In genomic region chr21:45010096-45010495, GRCh38 we compare ENCODE assay signal across 26 cellular contexts.
DNase-seq lines count a peak whose midpoint lies in the region; ATAC-seq and TF ChIP-seq lines count a peak whose summit lies in the region.
"Had no signal": no experiment of that assay in that cellular context is flagged by ENCODE, and none has a peak within 500 bp of the region (broad histone marks: within the 10 kb centered on the region; RNA-seq: fewer than 3 reads in every experiment).

No MANE protein-coding gene starts in this region.

- H3K9me3 ChIP-seq in heart right ventricle (peaks cover 0 to 16% (median 0%) of the 10 kb centered on the region in 11 donors), RWPE2 (ENCODE audit: severe bottlenecking) (no peaks in the 10 kb centered on the region)
- H3K9me3 ChIP-seq: stomach, upper lobe of left lung had no signal

- WGBS in heart right ventricle, 2 donors: 74 to 75% methylated on average over 3 of the region's 3 CpGs

- peak overlapping the region; percentile 3 for H3K27ac Mint-ChIP-seq in type B pancreatic cell
- H3K27ac Mint-ChIP-seq: B cell; effector memory CD8-positive, alpha-beta T cell; memory B cell; naive thymus-derived CD8-positive, alpha-beta T cell; T-helper 1 cell treated with Interleukin-12 subunit alpha and Interleukin-12 subunit beta and Interleukin-4 antibody, amounts not matched to agents 30 μg/mL and 1 μg/mL, for 36 hours had no signal

- no peaks in the 10 kb centered on the region for H3K36me3 Mint-ChIP-seq in type B pancreatic cell

- H3K4me3 ChIP-seq in heart right ventricle (no peak overlapping the region), RWPE2 (ENCODE audit: severe bottlenecking) (no peak overlapping the region)
- H3K4me3 ChIP-seq: stomach, upper lobe of left lung had no signal

- H3K4me3 Mint-ChIP-seq in type B pancreatic cell: peak overlapping the region; percentile 24
- H3K4me3 Mint-ChIP-seq: B cell; effector memory CD8-positive, alpha-beta T cell; memory B cell; naive thymus-derived CD8-positive, alpha-beta T cell; T-helper 1 cell treated with Interleukin-12 subunit alpha and Interleukin-12 subunit beta and Interleukin-4 antibody, amounts not matched to agents 30 μg/mL and 1 μg/mL, for 36 hours had no signal

- peaks cover 3 to 14% (median 10%) of the 10 kb centered on the region in 9 donors for H3K4me1 ChIP-seq in heart right ventricle
- H3K4me1 ChIP-seq in RWPE2 (ENCODE audit: insufficient read depth, poor library complexity, severe bottlenecking): peaks cover 32% of the 10 kb centered on the region
- peaks cover 31% of the 10 kb centered on the region for H3K4me1 ChIP-seq in foreskin keratinocyte
- H3K4me1 ChIP-seq: upper lobe of left lung had no signal

- H3K36me3 ChIP-seq in heart right ventricle: no peaks in the 10 kb centered on the region
- H3K36me3 ChIP-seq in RWPE2 (ENCODE audit: low read depth): no peaks in the 10 kb centered on the region
- H3K36me3 ChIP-seq: stomach, upper lobe of left lung, WERI-Rb-1 had no signal

- peaks cover 34% of the 10 kb centered on the region for H3K4me1 Mint-ChIP-seq in type B pancreatic cell (ENCODE audit: unreplicated experiment)
- H3K4me1 Mint-ChIP-seq: B cell had no signal

- peaks cover 13% of the 10 kb centered on the region for H3K27me3 Mint-ChIP-seq in type B pancreatic cell

- DNase-seq in left cardiac atrium (peak; percentile 16), heart right ventricle (no peak), RWPE2 (ENCODE audit: low spot score) (no peak), foreskin keratinocyte (peak; percentile 73 to 83), type B pancreatic cell (ENCODE audit: extremely low spot score, unreplicated experiment) (no peak), NCI-H2227 (lab: John Stamatoyannopoulos, UW; ENCODE audit: unreplicated experiment) (no peak), T1000 (lab: John Stamatoyannopoulos, UW) (no peak), dedifferentiated amniotic fluid mesenchymal stem cell (ENCODE audit: extremely low spot score) (no peak)
- DNase-seq: 8988T; activated CD4-positive, alpha-beta T cell treated with anti-CD3 and anti-CD28 coated beads, Interleukin-2, amount 50 U/mL, for 4 hours; activated naive CD4-positive, alpha-beta T cell; activated T-cell treated with anti-CD3 and anti-CD28 coated beads for 4 hours; anterior cingulate cortex; Calu3; cerebellar nuclear complex; effector memory CD8-positive, alpha-beta T cell; NCI-H2029; NCI-H524 treated with DMSO at 0.1 percent for 48 hours; stimulated activated CD4-positive, alpha-beta T cell treated with anti-CD3 and anti-CD28 coated beads, Interleukin-4, amount 100 ng/mL, for 1 hour; stomach; WERI-Rb-1 had no signal

- peak in 1 of 2 donors; percentile 42 for ATAC-seq in left cardiac atrium
- ATAC-seq in heart right ventricle: no peak
- no peak for ATAC-seq in RWPE2 (ENCODE audit: low read depth)
- peak; percentile 32 for ATAC-seq in foreskin keratinocyte
- ATAC-seq: effector memory CD8-positive, alpha-beta T cell; naive thymus-derived CD8-positive, alpha-beta T cell had no signal

- no peak for TF ChIP-seq CTCF in heart right ventricle (IDR thresholded peaks at IDR 0.05)
- TF ChIP-seq CTCF in RWPE2 (IDR thresholded peaks at IDR 0.05; ENCODE audit: poor library complexity, severe bottlenecking): no peak
- peak; percentile 30 for TF ChIP-seq CTCF in foreskin keratinocyte (conservative IDR thresholded peaks at IDR 0.05)
- TF ChIP-seq CTCF in type B pancreatic cell (conservative IDR thresholded peaks at IDR 0.05): peak; percentile 42

- H3K27ac ChIP-seq in heart right ventricle (no peak overlapping the region), RWPE2 (ENCODE audit: poor library complexity, severe bottlenecking) (peak overlapping the region; percentile 95), foreskin keratinocyte (no peak overlapping the region)
- H3K27ac ChIP-seq: stomach, upper lobe of left lung had no signal

- no peaks in the 10 kb centered on the region for H3K27me3 ChIP-seq in heart right ventricle
- no peaks in the 10 kb centered on the region for H3K27me3 ChIP-seq in RWPE2 (ENCODE audit: insufficient read depth, poor library complexity, severe bottlenecking)
- no peaks in the 10 kb centered on the region for H3K27me3 ChIP-seq in foreskin keratinocyte
- H3K27me3 ChIP-seq: upper lobe of left lung had no signal

- H3K9me3 Mint-ChIP-seq in type B pancreatic cell: peaks cover 18% of the 10 kb centered on the region
- H3K9me3 Mint-ChIP-seq: effector memory CD8-positive, alpha-beta T cell; T-helper 1 cell treated with Interleukin-12 subunit alpha and Interleukin-12 subunit beta and Interleukin-4 antibody, amounts not matched to agents 30 μg/mL and 1 μg/mL, for 36 hours had no signal

- intact Hi-C loops in left cardiac atrium (cut with DNase I) (no loop called here), heart right ventricle (cut with DNase I) (no loop called here)

Comparison
In these comparisons a context has a peak if more than half of its experiments do, and no peak if none do; other contexts are left out.
1. DNase-seq: peak in left cardiac atrium (single experiment) and foreskin keratinocyte (2 of 2); none in heart right ventricle (0 of 2), RWPE2 (single experiment), type B pancreatic cell (single experiment), NCI-H2227 (single experiment), T1000 (single experiment) and dedifferentiated amniotic fluid mesenchymal stem cell (single experiment).
2. CTCF ChIP-seq: peak in foreskin keratinocyte (single experiment) and type B pancreatic cell (single experiment); none in heart right ventricle (0 of 9) and RWPE2 (single experiment).